Comparison of ENCODE assay signal across 8 cellular contexts in the genomic region with DNA sequence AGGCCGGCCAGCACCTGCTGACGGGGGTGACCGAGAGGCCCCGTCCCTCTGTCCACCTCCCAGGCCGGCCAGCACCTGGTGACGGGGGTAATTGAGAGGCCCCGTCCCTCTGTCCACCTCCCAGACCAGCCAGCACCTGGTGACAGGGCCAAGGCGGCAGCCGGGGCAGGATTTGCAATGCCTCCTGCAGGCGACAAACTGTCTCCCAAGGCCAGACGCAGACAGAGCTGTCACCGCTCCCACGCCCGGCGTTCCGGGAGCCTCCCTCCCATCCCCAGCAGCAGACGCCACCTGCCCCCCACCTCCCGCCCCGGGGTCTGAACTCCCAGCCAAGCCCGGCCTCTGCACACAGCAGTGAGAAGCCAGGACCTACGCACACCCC.
DNase-seq lines count a peak whose midpoint lies in the region; ATAC-seq and TF ChIP-seq lines count a peak whose summit lies in the region.

No MANE protein-coding gene starts in this region.

- H3K9me3 ChIP-seq in PC-3 (ENCODE audit: low read length), result no peaks in the 10 kb centered on the region
- H3K9me3 ChIP-seq in prostate gland, result no peaks in the 10 kb centered on the region
- no peaks in the 10 kb centered on the region for H3K9me3 ChIP-seq in OCI-LY7 (ENCODE audit: low read length)

- H3K79me2 ChIP-seq in PC-3 (ENCODE audit: low read length), result no peaks in the 10 kb centered on the region
- H3K79me2 ChIP-seq in OCI-LY7 (ENCODE audit: insufficient read depth, low read depth, low read length), result no peaks in the 10 kb centered on the region

- DNase-seq in DMS53 treated with DMSO at 0.1 percent for 48 hours (lab: John Stamatoyannopoulos, UW; ENCODE audit: unreplicated experiment) (peak; percentile 5), PC-3 (no peak), foreskin fibroblast (no peak), prostate gland (ENCODE audit: low spot score) (no peak), AG20443 (ENCODE audit: low spot score) (no peak), EL (no peak), OCI-LY7 (ENCODE audit: low spot score) (no peak)

- H3K27ac ChIP-seq in PC-3 (ENCODE audit: low read length) (no peak overlapping the region), prostate gland (peak overlapping the region in 1 of 2 donors; percentile 9), OCI-LY7 (ENCODE audit: low read depth, low read length, poor library complexity, severe bottlenecking) (no peak overlapping the region)

- no peaks in the 10 kb centered on the region for H3K27me3 ChIP-seq in PC-3 (ENCODE audit: low read length)
- no peaks in the 10 kb centered on the region for H3K27me3 ChIP-seq in prostate gland (replicated peaks; ENCODE audit: insufficient read depth)

- no peaks in the 10 kb centered on the region for H3F3A ChIP-seq in PC-3 (ENCODE audit: low read length, unreplicated experiment)

- ATAC-seq in PC-3, result peak; percentile 50
- no peak for ATAC-seq in GM19023 (IDR thresholded peaks at IDR 0.05; ENCODE audit: unreplicated experiment)

- POLR2A ChIA-PET in PC-3 (lab: Charles Lee; ENCODE audit: unreplicated experiment) (no interaction called here), OCI-LY7 (lab: Charles Lee) (no interaction called here)

- H3K4me1 ChIP-seq in PC-3 (ENCODE audit: insufficient read depth, low read length), result no peaks in the 10 kb centered on the region
- H3K4me1 ChIP-seq in prostate gland (replicated peaks), result no peaks in the 10 kb centered on the region
- no peaks in the 10 kb centered on the region for H3K4me1 ChIP-seq in OCI-LY7 (ENCODE audit: insufficient read depth, low read length, poor library complexity, severe bottlenecking)

- H2AFZ ChIP-seq in PC-3 (ENCODE audit: low read length) (peak overlapping the region; percentile 75; the same call in 1 of the 2 replicates), OCI-LY7 (ENCODE audit: low read length) (no peak overlapping the region)

- intact Hi-C loops in PC-3 (cut with micrococcal nuclease), result loop anchor here (1.0 to 10.0 kb wide), 2 partner anchors 71 to 170 kb away; no protein-coding TSS in a partner anchor
- intact Hi-C loops in prostate gland (cut with DNase I), result loop anchor here (10.0 kb wide), 1 partner anchor 200 kb away; no protein-coding TSS in a partner anchor
- intact Hi-C loops in OCI-LY7 (cut with micrococcal nuclease; ENCODE audit: unreplicated experiment), result no loop called here

- H3K36me3 ChIP-seq in PC-3 (ENCODE audit: low read depth, low read length) (no peaks in the 10 kb centered on the region), prostate gland (no peaks in the 10 kb centered on the region), OCI-LY7 (ENCODE audit: insufficient read depth, low read length) (no peaks in the 10 kb centered on the region)

- H3K4me3 ChIP-seq in PC-3 (ENCODE audit: low read length) (peak overlapping the region; percentile 50; the same call in 1 of the 2 replicates), foreskin fibroblast (ENCODE audit: low read depth in 1 of 2, low read length in 2 of 2) (peak overlapping the region; percentile 45 to 49), prostate gland (peak overlapping the region; percentile 27 to 45), OCI-LY7 (ENCODE audit: low read depth, low read length, poor library complexity, severe bottlenecking) (no peak overlapping the region)

- CTCF ChIA-PET in PC-3 (lab: Charles Lee) (interaction anchor here (0.5 kb wide), 1 partner anchor 76 kb away, joined by 3 read pairs; no protein-coding TSS in a partner anchor), OCI-LY7 (lab: Charles Lee; ENCODE audit: unreplicated experiment) (no interaction called here)

- 0% methylated on average over 13 of the region's 21 CpGs for WGBS in prostate gland

- no TSS peak for BruUV-seq in PC-3 (replicated peaks; lab: Mats Ljungman, UMichigan)
- BruUV-seq in OCI-LY7 (replicated peaks; lab: Mats Ljungman, UMichigan), result no TSS peak

- no peak overlapping the region for H3K9ac ChIP-seq in PC-3 (ENCODE audit: low read length)

- H3K4me2 ChIP-seq in PC-3 (ENCODE audit: low read length) (peak overlapping the region; percentile 69), OCI-LY7 (ENCODE audit: low read length) (no peak overlapping the region)

- H4K20me1 ChIP-seq in PC-3 (ENCODE audit: low read length) (no peaks in the 10 kb centered on the region), OCI-LY7 (ENCODE audit: insufficient read depth, low read length) (no peaks in the 10 kb centered on the region)

- no peak for TF ChIP-seq POLR2A in prostate gland (IDR thresholded peaks at IDR 0.05)

- TF ChIP-seq CTCF in PC-3 (conservative IDR thresholded peaks at IDR 0.05; ENCODE audit: low read depth, low read length), result no peak
- TF ChIP-seq CTCF in foreskin fibroblast (IDR thresholded peaks at IDR 0.05; ENCODE audit: low read depth, low read length), result no peak
- no peak for TF ChIP-seq CTCF in prostate gland (IDR thresholded peaks at IDR 0.05)
- TF ChIP-seq CTCF in OCI-LY7 (conservative IDR thresholded peaks at IDR 0.05; ENCODE audit: low read length), result no peak

- H3K9me2 ChIP-seq in PC-3 (replicated peaks; ENCODE audit: low read length) (no peaks in the 10 kb centered on the region), OCI-LY7 (ENCODE audit: insufficient read depth, low read length) (no peaks in the 10 kb centered on the region)
